ENCODE assay signal across 17 cellular contexts in the genomic region with DNA sequence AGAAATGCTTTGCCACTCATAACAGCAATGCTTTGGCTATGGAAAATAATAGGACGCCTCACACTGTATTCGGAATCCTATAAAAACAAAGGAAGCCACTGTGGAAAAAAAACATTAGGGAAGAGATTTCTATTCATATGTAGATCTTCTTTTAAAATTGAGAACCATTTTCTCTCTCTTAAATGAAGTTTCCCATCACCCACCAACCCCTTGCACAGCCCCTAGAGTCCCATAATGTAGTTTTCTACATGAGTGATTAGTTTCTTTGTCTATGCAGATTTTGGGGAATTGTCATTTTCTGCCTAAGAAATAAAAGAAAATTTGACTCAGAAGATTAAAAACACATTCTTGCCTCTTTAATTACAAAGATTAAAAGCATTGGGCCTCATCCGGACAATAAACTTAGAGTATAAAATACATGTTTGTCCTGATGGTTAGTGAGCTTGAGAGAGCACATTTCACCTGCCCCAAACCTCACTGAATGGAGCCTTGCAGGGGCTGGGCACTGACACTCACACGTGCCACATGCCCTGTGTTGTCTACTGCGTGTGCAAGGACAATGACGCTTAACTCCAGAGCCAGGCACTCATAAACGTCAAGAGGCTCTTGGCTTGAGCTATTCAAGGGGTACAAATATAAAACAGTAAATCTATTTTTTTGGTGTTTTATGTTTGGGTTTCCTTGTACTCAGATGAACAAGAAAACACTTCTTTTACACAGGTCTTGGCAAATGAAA. TPM values are rescaled to one million over a fixed set of nuclear protein-coding genes. Genes with fewer than 3 reads are reported as not detected.
DNase-seq lines count a peak whose midpoint lies in the region; ATAC-seq and TF ChIP-seq lines count a peak whose summit lies in the region.
"Had no signal": no experiment of that assay in that cellular context is flagged by ENCODE, and none has a peak within 500 bp of the region (broad histone marks: within the 10 kb centered on the region; RNA-seq: fewer than 3 reads in every experiment).

No MANE protein-coding gene starts in this region.

- no peak overlapping the region for H3K4me3 Mint-ChIP-seq in brain
- H3K4me3 Mint-ChIP-seq in T-helper 17 cell, result no peak overlapping the region
- H3K4me3 Mint-ChIP-seq: CD4-positive, alpha-beta memory T cell had no signal

- H3K27ac ChIP-seq in esophagus squamous epithelium, result no peak overlapping the region
- H3K27ac ChIP-seq: KMS-11, PC-9 had no signal

- ATAC-seq in T-helper 17 cell, result no peak
- ATAC-seq in GM18909 (IDR thresholded peaks at IDR 0.05; ENCODE audit: poor library complexity, unreplicated experiment), result no peak

- H3K4me1 Mint-ChIP-seq in brain (peaks cover 47% of the 10 kb centered on the region), T-helper 17 cell (no peaks in the 10 kb centered on the region)

- H3K27me3 ChIP-seq in esophagus squamous epithelium, result no peaks in the 10 kb centered on the region

- H3K36me3 Mint-ChIP-seq in brain, result no peaks in the 10 kb centered on the region
- no peaks in the 10 kb centered on the region for H3K36me3 Mint-ChIP-seq in T-helper 17 cell (ENCODE audit: low read depth)
- H3K36me3 Mint-ChIP-seq: CD4-positive, alpha-beta memory T cell had no signal

- TF ChIP-seq CTCF in brain (conservative IDR thresholded peaks at IDR 0.05) (no peak), esophagus squamous epithelium (IDR thresholded peaks at IDR 0.05) (no peak)

- no peak overlapping the region for H3K4me3 ChIP-seq in esophagus squamous epithelium
- H3K4me3 ChIP-seq: PC-9 had no signal

- no peaks in the 10 kb centered on the region for H3K4me1 ChIP-seq in esophagus squamous epithelium

- H3K9me3 ChIP-seq in T-helper 17 cell (ENCODE audit: control insufficient read depth, low read length, poor library complexity, severe bottlenecking) (no peaks in the 10 kb centered on the region), esophagus squamous epithelium (no peaks in the 10 kb centered on the region)
- H3K9me3 ChIP-seq: SK-N-SH had no signal

- no peak for TF ChIP-seq POLR2A in esophagus squamous epithelium (IDR thresholded peaks at IDR 0.05)

- intact Hi-C loops in esophagus squamous epithelium (cut with DNase I), result no loop called here

- 86 to 89% methylated on average over 7 of the region's 7 CpGs for WGBS in esophagus squamous epithelium, 2 donors

- H3K36me3 ChIP-seq in esophagus squamous epithelium, result no peaks in the 10 kb centered on the region

- H3K27ac Mint-ChIP-seq in brain (peak overlapping the region in 4 of 5 experiments; percentile 32 to 93 (median 93)), T-helper 17 cell (no peak overlapping the region)
- H3K27ac Mint-ChIP-seq: CD4-positive, alpha-beta memory T cell had no signal

- H3K27me3 Mint-ChIP-seq in brain (no peaks in the 10 kb centered on the region), T-helper 17 cell (peaks cover 9% of the 10 kb centered on the region)

- peaks cover 0 to 4% (median 0%) of the 10 kb centered on the region in 5 experiments for H3K9me3 Mint-ChIP-seq in brain

- peak; percentile 46 for DNase-seq in NCI-H748 (lab: John Stamatoyannopoulos, UW; ENCODE audit: unreplicated experiment)
- no peak for DNase-seq in NCI-H748 treated with DMSO at 0.1 percent for 48 hours (lab: John Stamatoyannopoulos, UW)
- peak; percentile 61 for DNase-seq in DMS153 (lab: John Stamatoyannopoulos, UW)
- DNase-seq in NCI-H128 (lab: John Stamatoyannopoulos, UW; ENCODE audit: unreplicated experiment), result peak; percentile 31
- DNase-seq in T-helper 17 cell, result no peak
- DNase-seq in esophagus squamous epithelium (lab: John Stamatoyannopoulos, UW), result no peak
- DNase-seq: CD4-positive, alpha-beta memory T cell; EL; NCI-H146; NCI-H526; PC-9; SK-N-SH had no signal

RNA-seq across cellular contexts. Expression of a gene that starts 40.0 kb away (rescaled TPM):
- 0.19 TPM for polyA plus RNA-seq in brain (ENCODE audit: insufficient read depth, low read depth, low replicate concordance)
- total RNA-seq in T-helper 17 cell, result not detected
- 1 to 10 TPM in 1 of 4 donors, under 1 TPM in 3; 0.11 to 1.1 (median 0.82) TPM for total RNA-seq in esophagus squamous epithelium
- total RNA-seq: H1, MCF 10A had no signal
- polyA plus RNA-seq: CD4-positive, alpha-beta memory T cell had no signal

Comparison
In these comparisons a context has a peak if more than half of its experiments do, and no peak if none do; other contexts are left out.
1. DNase-seq: peak in NCI-H748 (single experiment), DMS153 (single experiment) and NCI-H128 (single experiment); none in NCI-H748 treated with DMSO at 0.1 percent for 48 hours (single experiment), T-helper 17 cell (0 of 3) and esophagus squamous epithelium (single experiment).